Comparison of ENCODE assay signal across 24 cellular contexts in the genomic region with DNA sequence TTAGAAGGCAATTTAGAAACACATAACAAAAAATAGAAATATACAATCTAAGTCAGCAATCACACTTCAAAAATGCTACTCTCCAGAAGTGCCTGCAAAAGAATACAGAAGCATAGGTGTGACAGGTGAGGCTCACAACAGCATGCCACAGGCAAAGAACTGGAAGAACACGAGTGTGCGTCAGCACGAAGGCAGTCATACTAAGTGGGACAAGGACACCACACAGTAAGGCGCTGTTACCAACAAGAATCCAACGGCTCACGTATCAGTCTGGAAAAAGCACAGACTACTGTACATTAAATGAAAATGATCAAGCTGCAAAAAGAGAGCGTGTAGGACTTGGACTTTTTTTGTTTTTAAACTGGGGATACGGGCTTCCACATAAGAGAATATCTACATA.
"Had no signal": no experiment of that assay in that cellular context is flagged by ENCODE, and none has a peak within 500 bp of the region (broad histone marks: within the 10 kb centered on the region; RNA-seq: fewer than 3 reads in every experiment).

No MANE protein-coding gene starts in this region.

- H3K27ac Mint-ChIP-seq: stimulated activated naive B cell treated with anti-CD40 and anti-IgM and Interleukin-4, amounts not matched to agents 10 μg/mL and 1 μg/mL and 100 μg/mL, for 72 hours had no signal

- H3K4me2 ChIP-seq: hepatocyte, neural progenitor cell had no signal

- H3K27me3 Mint-ChIP-seq: naive B cell; stimulated activated naive B cell treated with anti-CD40 and anti-IgM and Interleukin-4, amounts not matched to agents 10 μg/mL and 1 μg/mL and 100 μg/mL, for 72 hours; type B pancreatic cell had no signal

- H3K9me3 ChIP-seq: colonic mucosa, esophagus squamous epithelium, ovary, prostate gland, sigmoid colon had no signal

- H3K9ac ChIP-seq: neural progenitor cell had no signal

- H3K4me3 Mint-ChIP-seq: neural progenitor cell; stimulated activated naive B cell treated with anti-CD40 and anti-IgM and Interleukin-4, amounts not matched to agents 10 μg/mL and 1 μg/mL and 100 μg/mL, for 72 hours; type B pancreatic cell had no signal

- H3K4me1 ChIP-seq: colonic mucosa, neural progenitor cell, prostate gland, sigmoid colon had no signal

- H3K36me3 ChIP-seq: colonic mucosa, neural progenitor cell, ovary, prostate gland, sigmoid colon had no signal

- ATAC-seq: left cardiac atrium; left ventricle myocardium superior; stimulated activated naive B cell treated with anti-CD40 and anti-IgM and Interleukin-4, amounts not matched to agents 10 μg/mL and 1 μg/mL and 100 μg/mL, for 72 hours had no signal

- DNase-seq: colonic mucosa; dermis blood vessel endothelial cell; esophagus squamous epithelium; foreskin fibroblast; head of caudate nucleus; kidney; left cardiac atrium; left ventricle myocardium superior; mesendoderm; naive B cell; nucleus accumbens; ovary; retina; sigmoid colon; stimulated activated CD4-positive, alpha-beta T cell treated with anti-CD3 and anti-CD28 coated beads, Interleukin-2, amount 100 ng/mL, for 24 hours; stimulated activated CD4-positive, alpha-beta T cell treated with anti-CD3 and anti-CD28 coated beads, Interleukin-4, amount 100 ng/mL, for 4 hours; stimulated activated naive B cell treated with anti-CD40 and anti-IgM and Interleukin-4, amounts not matched to agents 10 μg/mL and 1 μg/mL and 100 μg/mL, for 72 hours had no signal

- H3K27ac ChIP-seq: colonic mucosa, esophagus squamous epithelium, hepatocyte, neural progenitor cell, ovary, prostate gland, sigmoid colon, skin epidermis had no signal

- H3K4me3 ChIP-seq: colonic mucosa, esophagus squamous epithelium, hepatocyte, lung, neural progenitor cell, ovary, prostate gland, sigmoid colon, skin epidermis had no signal

- H3K27me3 ChIP-seq: colonic mucosa, esophagus squamous epithelium, hepatocyte, neural progenitor cell, ovary, sigmoid colon had no signal

- H2AFZ ChIP-seq: hepatocyte, neural progenitor cell had no signal

- FAIRE-seq: kidney, urothelium cell line had no signal
